Comparison of ENCODE assay signal across 17 cellular contexts in genomic region chr18:48183613-48184012, GRCh38.
DNase-seq lines count a peak whose midpoint lies in the region; ATAC-seq and TF ChIP-seq lines count a peak whose summit lies in the region.
"Had no signal": no experiment of that assay in that cellular context is flagged by ENCODE, and none has a peak within 500 bp of the region (broad histone marks: within the 10 kb centered on the region; RNA-seq: fewer than 3 reads in every experiment).

No MANE protein-coding gene starts in this region.

- CTCF ChIA-PET in HEK293 (lab: Yijun Ruan, JAX) = interaction anchor here (0.6 to 1.9 kb wide), 4 partner anchors 8 to 422 kb away, joined by 3 to 7 read pairs (median 4); no protein-coding TSS in a partner anchor

- TF ChIP-seq POLR2A in GM18505 (IDR thresholded peaks at IDR 0.05; ENCODE audit: borderline replicate concordance, extremely low read depth, insufficient read depth, insufficient read length) = no peak

- intact Hi-C loops in left lung (cut with DNase I) (no loop called here), sciatic nerve (cut with DNase I) (no loop called here)

- H3K27me3 ChIP-seq in left lung (no peaks in the 10 kb centered on the region), MG63 (no peaks in the 10 kb centered on the region)
- H3K27me3 ChIP-seq: BE2C had no signal

- 0 out of 2 replicates have a peak, but pooled peaks cover 7% of the 10 kb centered on the region for H3K4me1 ChIP-seq in HEK293 (ENCODE audit: control insufficient read depth, insufficient read depth, low read length)
- no peaks in the 10 kb centered on the region for H3K4me1 ChIP-seq in left lung
- H3K4me1 ChIP-seq: A549 had no signal

- H3K9me3 ChIP-seq in HEK293 (ENCODE audit: control insufficient read depth, insufficient read depth, low read depth, low read length) (no peaks in the 10 kb centered on the region), SK-N-MC (ENCODE audit: low read depth, low read length) (no peaks in the 10 kb centered on the region), left lung (no peaks in the 10 kb centered on the region), MG63 (no peaks in the 10 kb centered on the region)
- H3K9me3 ChIP-seq: A549, BE2C had no signal

- no peak overlapping the region for H3K27ac ChIP-seq in HEK293 (ENCODE audit: extremely low read depth, low read depth, low read length)
- H3K27ac ChIP-seq in SK-N-MC = peak overlapping the region; percentile 97; the same call in 1 of the 2 replicates
- no peak overlapping the region for H3K27ac ChIP-seq in left lung
- H3K27ac ChIP-seq: A549, C4-2B had no signal

- POLR2A ChIA-PET in HEK293 (lab: Yijun Ruan, JAX) = no interaction called here

- H3K4me3 ChIP-seq in HEK293 (ENCODE audit: low read depth, low read length) (no peak overlapping the region), SK-N-MC (no peak overlapping the region), left lung (no peak overlapping the region), MG63 (no peak overlapping the region)
- H3K4me3 ChIP-seq: A549, GM23338 had no signal

- H3K36me3 ChIP-seq in HEK293 (ENCODE audit: control insufficient read depth in 2 of 2, insufficient read depth in 1 of 2, low read length in 2 of 2) (no peaks in the 10 kb centered on the region), SK-N-MC (ENCODE audit: insufficient read depth, low read length) (no peaks in the 10 kb centered on the region), left lung (no peaks in the 10 kb centered on the region), MG63 (no peaks in the 10 kb centered on the region)
- H3K36me3 ChIP-seq: BE2C had no signal

- TF ChIP-seq CTCF in HEK293 (tag by site-specific recombination; IDR thresholded peaks at IDR 0.05) (no peak), left lung (IDR thresholded peaks at IDR 0.05) (no peak)

- ATAC-seq in left lung = peak; percentile 13
- ATAC-seq in sciatic nerve = peak; percentile 21
- no peak for ATAC-seq in GM18505 (IDR thresholded peaks at IDR 0.05; ENCODE audit: unreplicated experiment)
- ATAC-seq: A549; CD8-positive, alpha-beta T cell; GM23338 had no signal

- no peak for DNase-seq in SK-N-MC (ENCODE audit: low read depth, low spot score)
- no peak for DNase-seq in left lung
- DNase-seq in sciatic nerve (ENCODE audit: low spot score) = no peak
- no peak for DNase-seq in MG63
- DNase-seq: BE2C; CD8-positive, alpha-beta T cell; COR-L47; DMS153; DMS79 treated with DMSO at 0.1 percent for 48 hours; EL; H7; IMR-90 had no signal

- no peak overlapping the region for H3K9ac ChIP-seq in SK-N-MC (ENCODE audit: insufficient read length)

TF ChIP-seq in HEK293, 187 proteins besides CTCF, POLR2A, EP300 and RAD21:
- TF ChIP-seq OSR2 (tag by site-specific recombination; IDR thresholded peaks at IDR 0.05) (no peak), PRDM1 (tag by site-specific recombination; IDR thresholded peaks at IDR 0.05) (peak; percentile 28; the same call in 1 of the 2 replicates)
